Comparison of ENCODE assay signal across 8 cellular contexts in genomic region chr7:92809397-92810241, GRCh38. TPM values are rescaled to one million over a fixed set of nuclear protein-coding genes. Genes with fewer than 3 reads are reported as not detected.
DNase-seq lines count a peak whose midpoint lies in the region; ATAC-seq and TF ChIP-seq lines count a peak whose summit lies in the region.

No MANE protein-coding gene starts in this region.

- no peaks in the 10 kb centered on the region for H3K9me3 ChIP-seq in ovary

- H3K27ac ChIP-seq in foreskin keratinocyte (peak overlapping the region; percentile 73), ovary (peak overlapping the region in 1 of 2 donors; percentile 58)

- intact Hi-C loops in ovary (cut with DNase I): no loop called here

- TF ChIP-seq CTCF in foreskin keratinocyte (conservative IDR thresholded peaks at IDR 0.05) (no peak), ovary (IDR thresholded peaks at IDR 0.05) (no peak)

- H3K4me1 Mint-ChIP-seq in activated T-cell treated with anti-CD3 and anti-CD28 coated beads, Interleukin-2, amount 50 U/mL, for 72 hours (ENCODE audit: low read depth): peaks cover 93% of the 10 kb centered on the region

- H3K4me3 Mint-ChIP-seq in activated T-cell treated with anti-CD3 and anti-CD28 coated beads, Interleukin-2, amount 50 U/mL, for 72 hours: peak overlapping the region; percentile 55 to 75

- ATAC-seq in GM19025 (IDR thresholded peaks at IDR 0.05; ENCODE audit: low read depth, unreplicated experiment) (peak; percentile 69), HG03108 (IDR thresholded peaks at IDR 0.05; ENCODE audit: unreplicated experiment) (peak; percentile 77), foreskin keratinocyte (peak; percentile 89)
- peak; percentile 52 to 65 for ATAC-seq in activated T-cell treated with anti-CD3 and anti-CD28 coated beads, Interleukin-2, amount 50 U/mL, for 72 hours (replicated peaks in 1 of 2)

- peaks cover 45% of the 10 kb centered on the region for H3K4me1 ChIP-seq in foreskin keratinocyte
- H3K4me1 ChIP-seq in ovary (ENCODE audit: insufficient read depth): peaks cover 6% of the 10 kb centered on the region

- TF ChIP-seq EP300 in ovary (IDR thresholded peaks at IDR 0.05): no peak

- peaks cover 7 to 33% of the 10 kb centered on the region in 2 donors for H3K36me3 Mint-ChIP-seq in activated T-cell treated with anti-CD3 and anti-CD28 coated beads, Interleukin-2, amount 50 U/mL, for 72 hours (ENCODE audit: insufficient read depth in 2 of 2)

- peak; percentile 81 for DNase-seq in CD1c-positive myeloid dendritic cell (ENCODE audit: extremely low spot score)
- DNase-seq in NCI-H748 treated with DMSO at 0.1 percent for 48 hours (lab: John Stamatoyannopoulos, UW): peak; percentile 27
- peak; percentile 68 to 74 for DNase-seq in activated T-cell treated with anti-CD3 and anti-CD28 coated beads, Interleukin-2, amount 50 U/mL, for 72 hours
- DNase-seq in foreskin keratinocyte: peak; percentile 71 to 88
- peak; percentile 41 to 74 (median 60) for DNase-seq in ovary
- DNase-seq in GM19240 (ENCODE audit: insufficient read length, low spot score): no peak

- H3K9me3 Mint-ChIP-seq in activated T-cell treated with anti-CD3 and anti-CD28 coated beads, Interleukin-2, amount 50 U/mL, for 72 hours: no peaks in the 10 kb centered on the region

- TF ChIP-seq POLR2A in ovary (IDR thresholded peaks at IDR 0.05): no peak

- WGBS in ovary, 3 donors: 6 to 13% (median 7%) methylated on average over 6 of the region's 6 CpGs

- peak overlapping the region; percentile 97 for H3K27ac Mint-ChIP-seq in activated T-cell treated with anti-CD3 and anti-CD28 coated beads, Interleukin-2, amount 50 U/mL, for 72 hours

- H3K4me3 ChIP-seq in ovary: no peak overlapping the region

- H3K27me3 Mint-ChIP-seq in activated T-cell treated with anti-CD3 and anti-CD28 coated beads, Interleukin-2, amount 50 U/mL, for 72 hours (ENCODE audit: low read depth): no peaks in the 10 kb centered on the region

- H3K27me3 ChIP-seq in foreskin keratinocyte: no peaks in the 10 kb centered on the region
- H3K27me3 ChIP-seq in ovary: no peaks in the 10 kb centered on the region

- no peaks in the 10 kb centered on the region for H3K36me3 ChIP-seq in ovary

RNA-seq across cellular contexts. Expression of gene CDK6, which starts 26.8 kb away (rescaled TPM):
- 100 to 1,000 TPM; 213 to 256 TPM for total RNA-seq in activated T-cell treated with anti-CD3 and anti-CD28 coated beads, Interleukin-2, amount 50 U/mL, for 72 hours
- total RNA-seq in foreskin keratinocyte (80.6 and 96.9 TPM in 2 replicates), ovary (10 to 100 TPM in 6 of 7 donors, 1 to 10 TPM in 1; 5.4 to 20.4 (median 11.6) TPM)
- polyA plus RNA-seq in foreskin keratinocyte (9.8 and 9.9 TPM in 2 replicates), ovary (1 to 10 TPM; 1.8 to 4.4 TPM)
